Comparison of ENCODE assay signal across 1 cellular context in genomic region chr1:228180271-228180987, GRCh38.
TF ChIP-seq lines count a peak whose summit lies in the region.

No MANE protein-coding gene starts in this region.

TF ChIP-seq in HCT116, 20 proteins besides CTCF, POLR2A, EP300 and RAD21 (continued from another document):
- TF ChIP-seq ZBTB33 (IDR thresholded peaks at IDR 0.05; ENCODE audit: extremely low read depth, insufficient replicate concordance, low read length) = no peak
- no peak for TF ChIP-seq JUND (IDR thresholded peaks at IDR 0.05)
- TF ChIP-seq ATF3 (IDR thresholded peaks at IDR 0.05) = no peak
- TF ChIP-seq ZNF274 (IDR thresholded peaks at IDR 0.05; ENCODE audit: low read depth, low read length) = no peak
